In the genomic region with DNA sequence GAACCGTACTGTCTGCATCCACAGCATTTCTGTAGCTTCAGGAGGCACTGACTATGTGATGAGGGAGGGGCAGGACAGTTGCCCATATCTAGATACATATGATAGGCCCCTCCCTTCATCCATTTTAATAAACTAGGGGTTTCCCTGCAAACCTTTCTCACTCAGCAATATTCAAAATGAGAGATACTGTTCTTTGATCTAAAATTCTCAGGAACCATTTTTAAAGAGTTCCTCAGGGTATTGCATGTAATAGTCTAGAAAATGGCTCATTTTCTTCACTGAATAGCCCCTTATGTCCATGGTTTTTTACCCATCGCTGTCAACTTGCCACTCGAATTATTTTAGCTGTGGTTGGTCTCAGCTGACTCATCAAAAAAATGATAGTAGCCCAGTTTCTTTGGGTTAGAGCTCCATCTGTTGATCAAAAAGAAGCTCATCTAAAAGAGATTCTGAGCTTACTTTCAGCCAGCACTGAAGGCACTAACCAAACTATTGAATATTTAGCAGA, we compare ENCODE assay signal across 9 cellular contexts. TPM values are rescaled to one million over a fixed set of nuclear protein-coding genes. Genes with fewer than 3 reads are reported as not detected.
DNase-seq lines count a peak whose midpoint lies in the region; ATAC-seq and TF ChIP-seq lines count a peak whose summit lies in the region.
"Had no signal": no experiment of that assay in that cellular context is flagged by ENCODE, and none has a peak within 500 bp of the region (broad histone marks: within the 10 kb centered on the region; RNA-seq: fewer than 3 reads in every experiment).

No MANE protein-coding gene starts in this region.

- no peak overlapping the region for H3K27ac ChIP-seq in foreskin keratinocyte

- ATAC-seq in foreskin keratinocyte (no peak), HG03460 (IDR thresholded peaks at IDR 0.05; ENCODE audit: unreplicated experiment) (no peak), GM18858 (IDR thresholded peaks at IDR 0.05; ENCODE audit: unreplicated experiment) (no peak)

- H3K4me1 ChIP-seq in foreskin keratinocyte: peaks cover 3% of the 10 kb centered on the region

- TF ChIP-seq CTCF in AG10803 (conservative IDR thresholded peaks at IDR 0.05; ENCODE audit: low read length) (peak; percentile 72), GM12873 (IDR thresholded peaks at IDR 0.05; ENCODE audit: insufficient read depth, low read depth, low read length, missing control alignments) (peak; percentile 55), foreskin keratinocyte (conservative IDR thresholded peaks at IDR 0.05) (peak; percentile 83)

- H3K4me3 ChIP-seq in AG10803 (ENCODE audit: low read length): no peak overlapping the region

- H3K27me3 ChIP-seq in foreskin keratinocyte: no peaks in the 10 kb centered on the region

- DNase-seq in AG10803 (ENCODE audit: low read depth): peak; percentile 62
- peak; percentile 69 for DNase-seq in NCI-H2196 (lab: John Stamatoyannopoulos, UW; ENCODE audit: unreplicated experiment)
- peak; percentile 18 to 26 for DNase-seq in activated CD4-positive, alpha-beta T cell treated with anti-CD3 and anti-CD28 coated beads, Interleukin-2, amount 50 U/mL, for 48 hours
- peak; percentile 11 to 52 for DNase-seq in foreskin keratinocyte
- peak; percentile 19 for DNase-seq in retina

RNA-seq across cellular contexts. Expression of gene DNAJB7, which starts 37.0 kb away (rescaled TPM):
- not detected in 2 replicates for total RNA-seq in foreskin keratinocyte
- polyA plus RNA-seq in foreskin keratinocyte: not detected in 2 replicates
- total RNA-seq: natural killer cell treated with Interleukin-12 subunit alpha and Interleukin-12 subunit beta and Interleukin-15 and Interleukin-18, amount 100 ng/mL, for 72 hours had no signal

RNA-seq across cellular contexts. Expression of gene XPNPEP3, which starts 42.0 kb away (rescaled TPM):
- 15.0 and 16.6 TPM in 2 replicates for total RNA-seq in foreskin keratinocyte
- polyA plus RNA-seq in foreskin keratinocyte: 5.1 and 6.8 TPM in 2 replicates

RNA-seq across cellular contexts. Expression of gene ST13, which starts 42.5 kb away (rescaled TPM):
- total RNA-seq in foreskin keratinocyte: 183 and 211 TPM in 2 replicates
- polyA plus RNA-seq in foreskin keratinocyte: 112 and 144 TPM in 2 replicates

RNA-seq across cellular contexts. Expression of gene RBX1, which starts 52.3 kb away (rescaled TPM):
- 81.4 and 82.2 TPM in 2 replicates for total RNA-seq in foreskin keratinocyte
- 130 TPM in 2 replicates for polyA plus RNA-seq in foreskin keratinocyte

Comparison
In these comparisons a context has a peak if more than half of its experiments do, and no peak if none do; other contexts are left out.
1. DNase-seq: peak in every context shown above with its lines; median percentile 69 in NCI-H2196; 62 in AG10803; 32 in foreskin keratinocyte; 22 in activated CD4-positive, alpha-beta T cell treated with anti-CD3 and anti-CD28 coated beads, Interleukin-2, amount 50 U/mL, for 48 hours; 19 in retina.